In the genomic region with DNA sequence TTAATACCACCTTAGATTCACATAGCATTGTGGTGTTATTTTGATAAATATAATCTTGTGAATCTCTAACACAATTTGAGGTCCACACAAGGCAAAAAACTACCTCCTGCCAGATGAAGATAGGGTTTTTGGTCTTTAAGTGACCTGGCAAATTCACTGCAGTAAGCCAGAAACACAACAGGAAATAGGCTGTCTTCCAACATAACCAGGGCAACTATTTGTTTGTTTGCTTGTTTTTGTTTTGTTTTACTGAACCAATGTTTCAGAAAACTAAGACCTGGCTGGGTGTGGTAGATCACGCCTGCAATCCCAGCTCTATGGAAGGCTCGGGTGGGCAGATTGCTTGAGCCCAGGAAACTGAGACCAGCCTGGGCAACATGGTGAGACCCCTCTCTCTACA, we compare ENCODE assay signal across 15 cellular contexts.
DNase-seq lines count a peak whose midpoint lies in the region; ATAC-seq and TF ChIP-seq lines count a peak whose summit lies in the region.
"Had no signal": no experiment of that assay in that cellular context is flagged by ENCODE, and none has a peak within 500 bp of the region (broad histone marks: within the 10 kb centered on the region; RNA-seq: fewer than 3 reads in every experiment).

No MANE protein-coding gene starts in this region.

- in situ Hi-C loops in GM23248 (cut with MboI), result no loop called here

- peaks cover 30% of the 10 kb centered on the region for H3F3A ChIP-seq in GM23248 (ENCODE audit: insufficient read depth)

- POLR2A ChIA-PET in CD8-positive, alpha-beta memory T cell (lab: Charles Lee), result interaction anchor here (1.0 kb wide), 1 partner anchor 41 kb away, joined by 3 read pairs; no protein-coding TSS in a partner anchor
- POLR2A ChIA-PET in WTC11 (lab: Charles Lee), result no interaction called here

- no peak for TF ChIP-seq CTCF in sigmoid colon (IDR thresholded peaks at IDR 0.05)
- TF ChIP-seq CTCF in nephron progenitor cell (IDR thresholded peaks at IDR 0.05), result no peak
- no peak for TF ChIP-seq CTCF in WTC11 (IDR thresholded peaks at IDR 0.05)

- ATAC-seq in T-helper 17 cell (peak; percentile 67), WTC11 (no peak)

- no peak overlapping the region for H3K4me2 ChIP-seq in GM23248 (ENCODE audit: unreplicated experiment)

- H3K4me3 Mint-ChIP-seq in CD8-positive, alpha-beta memory T cell, result peak overlapping the region; percentile 52 to 81 (median 67)
- H3K4me3 Mint-ChIP-seq in T-helper 17 cell, result peak overlapping the region; percentile 78
- no peak overlapping the region for H3K4me3 Mint-ChIP-seq in nephron progenitor cell
- no peak overlapping the region for H3K4me3 Mint-ChIP-seq in WTC11

- peak overlapping the region; percentile 28 for H3K27ac ChIP-seq in CD8-positive, alpha-beta memory T cell (ENCODE audit: low read depth, low read length)
- H3K27ac ChIP-seq in cingulate gyrus (ENCODE audit: low read depth, low read length), result peak overlapping the region; percentile 91
- peak overlapping the region; percentile 75 to 88 (median 82) for H3K27ac ChIP-seq in sigmoid colon
- H3K27ac ChIP-seq in GM23248, result no peak overlapping the region
- H3K27ac ChIP-seq: prostate gland had no signal

- peak in 2 of 5 donors; percentile 8 to 34 for DNase-seq in CD8-positive, alpha-beta memory T cell
- DNase-seq in T-helper 17 cell (no peak), sigmoid colon (no peak), nephron progenitor cell (no peak), NOMO-1 treated with dmso at 0.1 percent for 144 hours (lab: John Stamatoyannopoulos, UW; ENCODE audit: unreplicated experiment) (no peak), GM23248 (no peak), WTC11 (ENCODE audit: low spot score) (no peak)
- DNase-seq: activated CD8-positive, alpha-beta memory T cell treated with anti-CD3 and anti-CD28 coated beads, Interleukin-2, amount 50 U/mL, for 4 hours; effector CD8-positive, alpha-beta T cell; Kasumi-1; NCI-H1694 treated with DMSO at 0.1 percent for 48 hours; stimulated activated CD4-positive, alpha-beta T cell treated with anti-CD3 and anti-CD28 coated beads, Interleukin-2, amount 100 ng/mL, for 24 hours had no signal

- TF ChIP-seq EP300 in sigmoid colon (IDR thresholded peaks at IDR 0.05), result no peak

- no peak overlapping the region for H2AFZ ChIP-seq in GM23248

- CTCF ChIA-PET in CD8-positive, alpha-beta memory T cell (lab: Charles Lee), result interaction anchor here (1.1 to 1.3 kb wide), 2 partner anchors 18 to 38 kb away, joined by 3 to 4 read pairs; no protein-coding TSS in a partner anchor
- CTCF ChIA-PET in WTC11 (lab: Charles Lee), result no interaction called here

- H3K9me3 ChIP-seq in CD8-positive, alpha-beta memory T cell (ENCODE audit: low read length), result no peaks in the 10 kb centered on the region
- H3K9me3 ChIP-seq in T-helper 17 cell (ENCODE audit: control insufficient read depth, low read length, poor library complexity, severe bottlenecking), result no peaks in the 10 kb centered on the region
- no peaks in the 10 kb centered on the region for H3K9me3 ChIP-seq in sigmoid colon
- H3K9me3 ChIP-seq in GM23248 (ENCODE audit: low read depth), result no peaks in the 10 kb centered on the region
- H3K9me3 ChIP-seq: BLaER1 treated with 17β-estradiol and CSF1 and Interleukin-3, amounts not matched to agents 10 nM and 100 nM; prostate gland had no signal

- H3K27me3 ChIP-seq in CD8-positive, alpha-beta memory T cell (ENCODE audit: insufficient read depth, low read length, poor library complexity, severe bottlenecking), result no peaks in the 10 kb centered on the region
- H3K27me3 ChIP-seq in sigmoid colon (no peaks in the 10 kb centered on the region), GM23248 (replicated peaks; ENCODE audit: insufficient read depth) (no peaks in the 10 kb centered on the region)
- H3K27me3 ChIP-seq: BLaER1 treated with 17β-estradiol and CSF1 and Interleukin-3, amounts not matched to agents 10 nM and 100 nM had no signal

- no peaks in the 10 kb centered on the region for H4K20me1 ChIP-seq in GM23248 (ENCODE audit: insufficient read depth)
- H4K20me1 ChIP-seq: BLaER1 treated with 17β-estradiol and CSF1 and Interleukin-3, amounts not matched to agents 10 nM and 100 nM had no signal

- peaks cover 47 to 62% (median 59%) of the 10 kb centered on the region in 3 donors for H3K4me1 Mint-ChIP-seq in CD8-positive, alpha-beta memory T cell
- peaks cover 40% of the 10 kb centered on the region for H3K4me1 Mint-ChIP-seq in T-helper 17 cell
- H3K4me1 Mint-ChIP-seq in nephron progenitor cell, result peaks cover 28% of the 10 kb centered on the region
- H3K4me1 Mint-ChIP-seq in WTC11, result peaks cover 30% of the 10 kb centered on the region

- peaks cover 50% of the 10 kb centered on the region for H3K4me1 ChIP-seq in CD8-positive, alpha-beta memory T cell (ENCODE audit: insufficient read depth, low read length)
- H3K4me1 ChIP-seq in sigmoid colon (peaks cover 0 to 51% (median 43%) of the 10 kb centered on the region in 4 donors), GM23248 (ENCODE audit: insufficient read depth) (peaks cover 37% of the 10 kb centered on the region)
- H3K4me1 ChIP-seq: prostate gland had no signal

- H3K79me2 ChIP-seq in GM23248 (ENCODE audit: insufficient read depth), result no peaks in the 10 kb centered on the region; the same call in 1 of the 2 replicates

- no peaks in the 10 kb centered on the region for H3K9me3 Mint-ChIP-seq in CD8-positive, alpha-beta memory T cell
- H3K9me3 Mint-ChIP-seq in nephron progenitor cell (no peaks in the 10 kb centered on the region), WTC11 (no peaks in the 10 kb centered on the region)

- no peak for TF ChIP-seq POLR2A in sigmoid colon (IDR thresholded peaks at IDR 0.05)

- 88 to 92% methylated on average over 2 of the region's 2 CpGs for WGBS in sigmoid colon, 2 donors
- WGBS in GM23248 (ENCODE audit: low coverage in 1 of 2, low lambda C conversion rate in 2 of 2, missing lambda C conversion rate in 2 of 2), 2 experiments, result 97 to 98% methylated on average over 2 of the region's 2 CpGs

- intact Hi-C loops in sigmoid colon (cut with DNase I), result loop anchor here (5.0 kb wide), 2 partner anchors 43 to 112 kb away; partner anchors contain the start of gene FNBP1

- peaks cover 19% of the 10 kb centered on the region for H3K36me3 ChIP-seq in CD8-positive, alpha-beta memory T cell (ENCODE audit: insufficient read depth, low read length)
- H3K36me3 ChIP-seq in sigmoid colon, result peaks cover 12 to 41% (median 23%) of the 10 kb centered on the region in 4 donors
- peaks cover 6% of the 10 kb centered on the region; the same call in 1 of the 2 replicates for H3K36me3 ChIP-seq in GM23248 (ENCODE audit: low read depth)
- H3K36me3 ChIP-seq: prostate gland had no signal

- H3K9me2 ChIP-seq in GM23248 (ENCODE audit: insufficient read depth), result no peaks in the 10 kb centered on the region

- H3K27me3 Mint-ChIP-seq in CD8-positive, alpha-beta memory T cell, result no peaks in the 10 kb centered on the region
- H3K27me3 Mint-ChIP-seq in T-helper 17 cell, result no peaks in the 10 kb centered on the region
- no peaks in the 10 kb centered on the region for H3K27me3 Mint-ChIP-seq in nephron progenitor cell (ENCODE audit: low read depth, poor library complexity)
- no peaks in the 10 kb centered on the region for H3K27me3 Mint-ChIP-seq in WTC11 (ENCODE audit: low read depth)

- H3K27ac Mint-ChIP-seq in CD8-positive, alpha-beta memory T cell, result peak overlapping the region; percentile 85 to 96 (median 90)
- H3K27ac Mint-ChIP-seq in T-helper 17 cell (peak overlapping the region; percentile 94), nephron progenitor cell (no peak overlapping the region), WTC11 (no peak overlapping the region)

- no peak overlapping the region for H3K4me3 ChIP-seq in CD8-positive, alpha-beta memory T cell (ENCODE audit: low read length)
- H3K4me3 ChIP-seq in sigmoid colon (no peak overlapping the region), GM23248 (no peak overlapping the region)
- H3K4me3 ChIP-seq: BLaER1 treated with 17β-estradiol and CSF1 and Interleukin-3, amounts not matched to agents 10 nM and 100 nM; prostate gland had no signal

- no peak overlapping the region for H3K9ac ChIP-seq in GM23248

- peaks cover 0 to 58% (median 10%) of the 10 kb centered on the region in 3 donors for H3K36me3 Mint-ChIP-seq in CD8-positive, alpha-beta memory T cell
- H3K36me3 Mint-ChIP-seq in T-helper 17 cell (ENCODE audit: low read depth), result peaks cover 2% of the 10 kb centered on the region
- peaks cover 32% of the 10 kb centered on the region for H3K36me3 Mint-ChIP-seq in nephron progenitor cell (ENCODE audit: low read depth)
- peaks cover 13% of the 10 kb centered on the region for H3K36me3 Mint-ChIP-seq in WTC11

TF ChIP-seq in WTC11, 78 proteins besides CTCF, POLR2A, EP300 and RAD21 (continues in another document):
- TF ChIP-seq ZNF423 (CRISPR knock-in tag; IDR thresholded peaks at IDR 0.05) (no peak), ZNF219 (CRISPR knock-in tag; IDR thresholded peaks at IDR 0.05; ENCODE audit: borderline replicate concordance) (no peak), USF2 (CRISPR knock-in tag; IDR thresholded peaks at IDR 0.05) (no peak), ZNF416 (CRISPR knock-in tag; IDR thresholded peaks at IDR 0.05) (no peak)
- TF ChIP-seq, protein P1, sequence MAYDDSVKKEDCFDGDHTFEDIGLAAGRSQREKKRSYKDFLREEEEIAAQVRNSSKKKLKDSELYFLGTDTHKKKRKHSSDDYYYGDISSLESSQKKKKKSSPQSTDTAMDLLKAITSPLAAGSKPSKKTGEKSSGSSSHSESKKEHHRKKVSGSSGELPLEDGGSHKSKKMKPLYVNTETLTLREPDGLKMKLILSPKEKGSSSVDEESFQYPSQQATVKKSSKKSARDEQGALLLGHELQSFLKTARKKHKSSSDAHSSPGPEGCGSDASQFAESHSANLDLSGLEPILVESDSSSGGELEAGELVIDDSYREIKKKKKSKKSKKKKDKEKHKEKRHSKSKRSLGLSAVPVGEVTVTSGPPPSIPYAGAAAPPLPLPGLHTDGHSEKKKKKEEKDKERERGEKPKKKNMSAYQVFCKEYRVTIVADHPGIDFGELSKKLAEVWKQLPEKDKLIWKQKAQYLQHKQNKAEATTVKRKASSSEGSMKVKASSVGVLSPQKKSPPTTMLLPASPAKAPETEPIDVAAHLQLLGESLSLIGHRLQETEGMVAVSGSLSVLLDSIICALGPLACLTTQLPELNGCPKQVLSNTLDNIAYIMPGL (CRISPR knock-in tag; IDR thresholded peaks at IDR 0.05), result no peak

Comparison
In these comparisons a context has a peak if more than half of its experiments do, and no peak if none do; other contexts are left out.
1. H3K27ac Mint-ChIP-seq: peak in CD8-positive, alpha-beta memory T cell (8 of 8) and T-helper 17 cell (single experiment); none in nephron progenitor cell (single experiment) and WTC11 (single experiment).
2. H3K4me3 Mint-ChIP-seq: peak in CD8-positive, alpha-beta memory T cell (7 of 7) and T-helper 17 cell (single experiment); none in nephron progenitor cell (single experiment) and WTC11 (single experiment).